ENCODE assay signal across 16 cellular contexts in genomic region chr2:129587426-129588064, GRCh38.
"Had no signal": no experiment of that assay in that cellular context is flagged by ENCODE, and none has a peak within 500 bp of the region (broad histone marks: within the 10 kb centered on the region; RNA-seq: fewer than 3 reads in every experiment).

No MANE protein-coding gene starts in this region.

- DNase-seq: activated CD4-positive, alpha-beta memory T cell treated with anti-CD3 and anti-CD28 coated beads, Interleukin-2, amount 10 ng/mL, durations not matched to agents 7 days and 5 days; activated CD4-positive, alpha-beta T cell treated with anti-CD3 and anti-CD28 coated beads for 36 hours; activated naive CD4-positive, alpha-beta T cell treated with anti-CD3 and anti-CD28 coated beads for 36 hours; effector memory CD8-positive, alpha-beta T cell; hippocampal formation; right cardiac atrium; small intestine; substantia nigra had no signal

- FAIRE-seq: keratinocyte, small intestine had no signal

- H3K4me1 ChIP-seq: SJSA1 had no signal

- H3K27me3 ChIP-seq: SJSA1 had no signal

- H3K36me3 ChIP-seq: SJSA1 had no signal

- H3K4me3 Mint-ChIP-seq: activated CD4-positive, alpha-beta memory T cell treated with anti-CD3 and anti-CD28 coated beads, Interleukin-2, amount 10 ng/mL, durations not matched to agents 7 days and 5 days; activated CD4-positive, alpha-beta T cell treated with anti-CD3 and anti-CD28 coated beads for 36 hours; activated naive CD4-positive, alpha-beta T cell treated with anti-CD3 and anti-CD28 coated beads for 36 hours; activated T-helper 1 cell treated with anti-CD3 and anti-CD28 coated beads, Interleukin-12 subunit alpha, Interleukin-12 subunit beta, Interleukin-2, Interleukin-4 antibody, amounts not matched to agents 30 ng/mL and 10 ng/mL and 1 ng/mL, durations not matched to agents 14 hours and 24 hours and 36 hours; central memory CD8-positive, alpha-beta T cell; dendritic cell treated with granulocyte-macrophage colony-stimulating factor and Interleukin-4, amounts not matched to agents 40 ng/mL and 50 ng/mL, for 4 days; effector memory CD8-positive, alpha-beta T cell; mesothelial cell of epicardium; stimulated activated effector memory CD8-positive, alpha-beta T cell treated with anti-CD3 and anti-CD28 coated beads, Interleukin-12 subunit alpha, Interleukin-12 subunit beta, amount 100 ng/mL, for 72 hours; type B pancreatic cell had no signal

- H3K4me1 Mint-ChIP-seq: activated CD4-positive, alpha-beta memory T cell treated with anti-CD3 and anti-CD28 coated beads, Interleukin-2, amount 10 ng/mL, durations not matched to agents 7 days and 5 days; activated CD4-positive, alpha-beta T cell treated with anti-CD3 and anti-CD28 coated beads for 36 hours; central memory CD8-positive, alpha-beta T cell; stimulated activated effector memory CD8-positive, alpha-beta T cell treated with anti-CD3 and anti-CD28 coated beads, Interleukin-12 subunit alpha, Interleukin-12 subunit beta, amount 100 ng/mL, for 72 hours had no signal

- H3K27ac Mint-ChIP-seq: activated CD4-positive, alpha-beta memory T cell treated with anti-CD3 and anti-CD28 coated beads, Interleukin-2, amount 10 ng/mL, durations not matched to agents 7 days and 5 days; activated CD4-positive, alpha-beta T cell treated with anti-CD3 and anti-CD28 coated beads for 36 hours; activated naive CD4-positive, alpha-beta T cell treated with anti-CD3 and anti-CD28 coated beads for 36 hours; activated T-helper 1 cell treated with anti-CD3 and anti-CD28 coated beads, Interleukin-12 subunit alpha, Interleukin-12 subunit beta, Interleukin-2, Interleukin-4 antibody, amounts not matched to agents 30 ng/mL and 10 ng/mL and 1 ng/mL, durations not matched to agents 14 hours and 24 hours and 36 hours; dendritic cell treated with granulocyte-macrophage colony-stimulating factor and Interleukin-4, amounts not matched to agents 40 ng/mL and 50 ng/mL, for 4 days; effector memory CD8-positive, alpha-beta T cell; mesothelial cell of epicardium; stimulated activated effector memory CD8-positive, alpha-beta T cell treated with anti-CD3 and anti-CD28 coated beads, Interleukin-12 subunit alpha, Interleukin-12 subunit beta, amount 100 ng/mL, for 72 hours; type B pancreatic cell had no signal

- H3K9me3 ChIP-seq: SJSA1 had no signal

- H3K27ac ChIP-seq: SJSA1 had no signal

- ATAC-seq: activated CD4-positive, alpha-beta T cell treated with anti-CD3 and anti-CD28 coated beads for 36 hours; effector memory CD8-positive, alpha-beta T cell; stimulated activated effector memory CD8-positive, alpha-beta T cell treated with anti-CD3 and anti-CD28 coated beads, Interleukin-12 subunit alpha, Interleukin-12 subunit beta, amount 100 ng/mL, for 72 hours had no signal

- H3K9me3 Mint-ChIP-seq: activated CD4-positive, alpha-beta memory T cell treated with anti-CD3 and anti-CD28 coated beads, Interleukin-2, amount 10 ng/mL, durations not matched to agents 7 days and 5 days; activated naive CD4-positive, alpha-beta T cell treated with anti-CD3 and anti-CD28 coated beads for 36 hours; activated T-helper 1 cell treated with anti-CD3 and anti-CD28 coated beads, Interleukin-12 subunit alpha, Interleukin-12 subunit beta, Interleukin-2, Interleukin-4 antibody, amounts not matched to agents 30 ng/mL and 10 ng/mL and 1 ng/mL, durations not matched to agents 14 hours and 24 hours and 36 hours; central memory CD8-positive, alpha-beta T cell; stimulated activated effector memory CD8-positive, alpha-beta T cell treated with anti-CD3 and anti-CD28 coated beads, Interleukin-12 subunit alpha, Interleukin-12 subunit beta, amount 100 ng/mL, for 72 hours; type B pancreatic cell had no signal

- H3K27me3 Mint-ChIP-seq: activated CD4-positive, alpha-beta memory T cell treated with anti-CD3 and anti-CD28 coated beads, Interleukin-2, amount 10 ng/mL, durations not matched to agents 7 days and 5 days; central memory CD8-positive, alpha-beta T cell had no signal

- H3K36me3 Mint-ChIP-seq: mesothelial cell of epicardium; stimulated activated effector memory CD8-positive, alpha-beta T cell treated with anti-CD3 and anti-CD28 coated beads, Interleukin-12 subunit alpha, Interleukin-12 subunit beta, amount 100 ng/mL, for 72 hours; type B pancreatic cell had no signal

- H3K4me3 ChIP-seq: SJSA1 had no signal
